Comparison of ENCODE assay signal across 1 cellular context in the genomic region with DNA sequence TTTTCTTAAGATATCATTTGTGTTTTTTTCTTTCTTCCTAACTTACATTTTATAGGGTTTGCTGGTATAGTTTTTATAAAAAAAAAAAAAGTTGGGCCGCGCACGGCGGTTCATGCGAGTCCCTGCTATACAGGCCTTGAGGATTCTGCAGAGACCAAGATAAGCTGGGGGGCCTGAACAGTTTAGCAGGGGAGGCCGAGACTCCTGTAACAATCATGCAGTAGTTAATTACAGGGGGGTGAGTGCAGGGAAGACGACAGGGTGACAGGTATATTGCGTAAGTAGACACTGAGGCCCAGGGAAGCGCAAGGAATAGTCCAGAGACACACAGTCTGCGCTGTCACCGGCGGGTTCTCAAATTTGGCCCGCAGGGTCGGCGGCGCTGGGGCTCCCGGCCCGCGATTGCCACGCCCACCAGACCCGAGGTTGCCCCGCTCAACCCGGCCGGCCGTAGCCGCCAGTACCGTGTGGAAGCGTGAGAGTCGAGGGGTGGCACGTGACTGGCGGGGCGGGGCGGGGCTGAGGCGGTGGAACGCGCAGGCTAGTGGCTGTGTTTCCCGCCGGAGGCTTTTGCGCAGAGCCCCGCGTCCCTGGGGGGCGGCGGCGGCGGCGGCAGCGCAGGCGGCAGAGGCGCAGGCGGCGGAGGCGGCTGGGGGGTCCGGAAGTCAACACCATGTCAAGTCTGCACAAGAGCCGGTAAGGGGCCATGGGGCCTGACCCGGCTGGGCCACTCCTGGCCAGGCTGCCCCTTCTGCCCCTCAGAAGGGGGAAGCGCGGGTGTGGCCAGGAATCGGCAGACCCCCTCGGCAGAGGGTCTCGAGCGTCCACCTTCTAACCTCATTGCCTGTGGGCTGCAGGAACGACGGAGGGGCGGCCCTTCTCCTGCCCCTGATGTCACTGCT.
TF ChIP-seq lines count a peak whose summit lies in the region.

A gene with protein sequence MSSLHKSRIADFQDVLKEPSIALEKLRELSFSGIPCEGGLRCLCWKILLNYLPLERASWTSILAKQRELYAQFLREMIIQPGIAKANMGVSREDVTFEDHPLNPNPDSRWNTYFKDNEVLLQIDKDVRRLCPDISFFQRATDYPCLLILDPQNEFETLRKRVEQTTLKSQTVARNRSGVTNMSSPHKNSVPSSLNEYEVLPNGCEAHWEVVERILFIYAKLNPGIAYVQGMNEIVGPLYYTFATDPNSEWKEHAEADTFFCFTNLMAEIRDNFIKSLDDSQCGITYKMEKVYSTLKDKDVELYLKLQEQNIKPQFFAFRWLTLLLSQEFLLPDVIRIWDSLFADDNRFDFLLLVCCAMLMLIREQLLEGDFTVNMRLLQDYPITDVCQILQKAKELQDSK (plus strand): TSS at position 573 of the 902 bp plus-strand sequence. CDS start 101 bp downstream, at position 674.

TF ChIP-seq in HEK293, 187 proteins besides CTCF, POLR2A, EP300 and RAD21 (continued from another document and continues in another):
- TF ChIP-seq ZNF248 (tag by site-specific recombination; IDR thresholded peaks at IDR 0.05), result no peak
- TF ChIP-seq SP3 (tag by site-specific recombination; IDR thresholded peaks at IDR 0.05), result peak; percentile 86
- no peak for TF ChIP-seq ZNF366 (tag by site-specific recombination; conservative IDR thresholded peaks at IDR 0.05)
- TF ChIP-seq ZNF24 (tag by site-specific recombination; IDR thresholded peaks at IDR 0.05), result peak; percentile 57; the same call in 1 of the 2 replicates
- peak; percentile 97 for TF ChIP-seq ZNF561 (tag by site-specific recombination; IDR thresholded peaks at IDR 0.05; ENCODE audit: borderline replicate concordance)
- TF ChIP-seq ZNF211 (tag by site-specific recombination; IDR thresholded peaks at IDR 0.05; ENCODE audit: low read depth), result no peak
- no peak; the same call in none of the 2 replicates for TF ChIP-seq ZNF501 (tag by site-specific recombination; IDR thresholded peaks at IDR 0.05)
- TF ChIP-seq RBAK (tag by site-specific recombination; IDR thresholded peaks at IDR 0.05), result no peak
- TF ChIP-seq, protein P1, sequence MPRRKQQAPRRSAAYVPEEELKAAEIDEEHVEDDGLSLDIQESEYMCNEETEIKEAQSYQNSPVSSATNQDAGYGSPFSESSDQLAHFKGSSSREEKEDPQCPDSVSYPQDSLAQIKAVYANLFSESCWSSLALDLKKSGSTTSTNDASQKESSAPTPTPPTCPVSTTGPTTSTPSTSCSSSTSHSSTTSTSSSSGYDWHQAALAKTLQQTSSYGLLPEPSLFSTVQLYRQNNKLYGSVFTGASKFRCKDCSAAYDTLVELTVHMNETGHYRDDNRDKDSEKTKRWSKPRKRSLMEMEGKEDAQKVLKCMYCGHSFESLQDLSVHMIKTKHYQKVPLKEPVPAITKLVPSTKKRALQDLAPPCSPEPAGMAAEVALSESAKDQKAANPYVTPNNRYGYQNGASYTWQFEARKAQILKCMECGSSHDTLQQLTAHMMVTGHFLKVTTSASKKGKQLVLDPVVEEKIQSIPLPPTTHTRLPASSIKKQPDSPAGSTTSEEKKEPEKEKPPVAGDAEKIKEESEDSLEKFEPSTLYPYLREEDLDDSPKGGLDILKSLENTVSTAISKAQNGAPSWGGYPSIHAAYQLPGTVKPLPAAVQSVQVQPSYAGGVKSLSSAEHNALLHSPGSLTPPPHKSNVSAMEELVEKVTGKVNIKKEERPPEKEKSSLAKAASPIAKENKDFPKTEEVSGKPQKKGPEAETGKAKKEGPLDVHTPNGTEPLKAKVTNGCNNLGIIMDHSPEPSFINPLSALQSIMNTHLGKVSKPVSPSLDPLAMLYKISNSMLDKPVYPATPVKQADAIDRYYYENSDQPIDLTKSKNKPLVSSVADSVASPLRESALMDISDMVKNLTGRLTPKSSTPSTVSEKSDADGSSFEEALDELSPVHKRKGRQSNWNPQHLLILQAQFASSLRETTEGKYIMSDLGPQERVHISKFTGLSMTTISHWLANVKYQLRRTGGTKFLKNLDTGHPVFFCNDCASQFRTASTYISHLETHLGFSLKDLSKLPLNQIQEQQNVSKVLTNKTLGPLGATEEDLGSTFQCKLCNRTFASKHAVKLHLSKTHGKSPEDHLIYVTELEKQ (tag by site-specific recombination; IDR thresholded peaks at IDR 0.05; ENCODE audit: borderline replicate concordance), result no peak
- TF ChIP-seq, protein P2, sequence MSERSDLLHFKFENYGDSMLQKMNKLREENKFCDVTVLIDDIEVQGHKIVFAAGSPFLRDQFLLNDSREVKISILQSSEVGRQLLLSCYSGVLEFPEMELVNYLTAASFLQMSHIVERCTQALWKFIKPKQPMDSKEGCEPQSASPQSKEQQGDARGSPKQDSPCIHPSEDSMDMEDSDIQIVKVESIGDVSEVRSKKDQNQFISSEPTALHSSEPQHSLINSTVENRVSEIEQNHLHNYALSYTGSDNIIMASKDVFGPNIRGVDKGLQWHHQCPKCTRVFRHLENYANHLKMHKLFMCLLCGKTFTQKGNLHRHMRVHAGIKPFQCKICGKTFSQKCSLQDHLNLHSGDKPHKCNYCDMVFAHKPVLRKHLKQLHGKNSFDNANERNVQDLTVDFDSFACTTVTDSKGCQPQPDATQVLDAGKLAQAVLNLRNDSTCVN (tag by site-specific recombination; optimal IDR thresholded peaks at IDR 0.05), result peak; percentile 80
- TF ChIP-seq, protein P3, sequence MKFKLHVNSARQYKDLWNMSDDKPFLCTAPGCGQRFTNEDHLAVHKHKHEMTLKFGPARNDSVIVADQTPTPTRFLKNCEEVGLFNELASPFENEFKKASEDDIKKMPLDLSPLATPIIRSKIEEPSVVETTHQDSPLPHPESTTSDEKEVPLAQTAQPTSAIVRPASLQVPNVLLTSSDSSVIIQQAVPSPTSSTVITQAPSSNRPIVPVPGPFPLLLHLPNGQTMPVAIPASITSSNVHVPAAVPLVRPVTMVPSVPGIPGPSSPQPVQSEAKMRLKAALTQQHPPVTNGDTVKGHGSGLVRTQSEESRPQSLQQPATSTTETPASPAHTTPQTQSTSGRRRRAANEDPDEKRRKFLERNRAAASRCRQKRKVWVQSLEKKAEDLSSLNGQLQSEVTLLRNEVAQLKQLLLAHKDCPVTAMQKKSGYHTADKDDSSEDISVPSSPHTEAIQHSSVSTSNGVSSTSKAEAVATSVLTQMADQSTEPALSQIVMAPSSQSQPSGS (tag by site-specific recombination; IDR thresholded peaks at IDR 0.05; ENCODE audit: low read depth), result no peak
- TF ChIP-seq ZBTB20 (tag by site-specific recombination; IDR thresholded peaks at IDR 0.05), result peak; percentile 79; the same call in 1 of the 2 replicates
- no peak for TF ChIP-seq FEZF1 (tag by site-specific recombination; IDR thresholded peaks at IDR 0.05)
- TF ChIP-seq ZNF670 (tag by site-specific recombination; IDR thresholded peaks at IDR 0.05; ENCODE audit: low read depth), result no peak
- TF ChIP-seq ZNF433 (tag by site-specific recombination; IDR thresholded peaks at IDR 0.05; ENCODE audit: low read depth), result no peak
- TF ChIP-seq, protein P4, sequence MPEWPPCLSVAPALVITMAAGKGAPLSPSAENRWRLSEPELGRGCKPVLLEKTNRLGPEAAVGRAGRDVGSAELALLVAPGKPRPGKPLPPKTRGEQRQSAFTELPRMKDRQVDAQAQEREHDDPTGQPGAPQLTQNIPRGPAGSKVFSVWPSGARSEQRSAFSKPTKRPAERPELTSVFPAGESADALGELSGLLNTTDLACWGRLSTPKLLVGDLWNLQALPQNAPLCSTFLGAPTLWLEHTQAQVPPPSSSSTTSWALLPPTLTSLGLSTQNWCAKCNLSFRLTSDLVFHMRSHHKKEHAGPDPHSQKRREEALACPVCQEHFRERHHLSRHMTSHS (tag by site-specific recombination; IDR thresholded peaks at IDR 0.05), result no peak
- TF ChIP-seq ZNF266 (tag by site-specific recombination; IDR thresholded peaks at IDR 0.05; ENCODE audit: low read depth), result no peak
- TF ChIP-seq, protein P5, sequence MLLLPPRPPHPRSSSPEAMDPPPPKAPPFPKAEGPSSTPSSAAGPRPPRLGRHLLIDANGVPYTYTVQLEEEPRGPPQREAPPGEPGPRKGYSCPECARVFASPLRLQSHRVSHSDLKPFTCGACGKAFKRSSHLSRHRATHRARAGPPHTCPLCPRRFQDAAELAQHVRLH (tag by site-specific recombination; IDR thresholded peaks at IDR 0.05), result no peak
- no peak; the same call in 1 of the 2 replicates for TF ChIP-seq ZNF394 (tag by site-specific recombination; IDR thresholded peaks at IDR 0.05; ENCODE audit: borderline replicate concordance)
- TF ChIP-seq SP7 (tag by site-specific recombination; IDR thresholded peaks at IDR 0.05), result peak; percentile 94
- no peak for TF ChIP-seq ZNF175 (tag by site-specific recombination; IDR thresholded peaks at IDR 0.05)
- TF ChIP-seq KLF1 (tag by site-specific recombination; IDR thresholded peaks at IDR 0.05), result peak; percentile 90
- TF ChIP-seq ZNF473 (tag by site-specific recombination; IDR thresholded peaks at IDR 0.05), result no peak
- TF ChIP-seq, protein P6, sequence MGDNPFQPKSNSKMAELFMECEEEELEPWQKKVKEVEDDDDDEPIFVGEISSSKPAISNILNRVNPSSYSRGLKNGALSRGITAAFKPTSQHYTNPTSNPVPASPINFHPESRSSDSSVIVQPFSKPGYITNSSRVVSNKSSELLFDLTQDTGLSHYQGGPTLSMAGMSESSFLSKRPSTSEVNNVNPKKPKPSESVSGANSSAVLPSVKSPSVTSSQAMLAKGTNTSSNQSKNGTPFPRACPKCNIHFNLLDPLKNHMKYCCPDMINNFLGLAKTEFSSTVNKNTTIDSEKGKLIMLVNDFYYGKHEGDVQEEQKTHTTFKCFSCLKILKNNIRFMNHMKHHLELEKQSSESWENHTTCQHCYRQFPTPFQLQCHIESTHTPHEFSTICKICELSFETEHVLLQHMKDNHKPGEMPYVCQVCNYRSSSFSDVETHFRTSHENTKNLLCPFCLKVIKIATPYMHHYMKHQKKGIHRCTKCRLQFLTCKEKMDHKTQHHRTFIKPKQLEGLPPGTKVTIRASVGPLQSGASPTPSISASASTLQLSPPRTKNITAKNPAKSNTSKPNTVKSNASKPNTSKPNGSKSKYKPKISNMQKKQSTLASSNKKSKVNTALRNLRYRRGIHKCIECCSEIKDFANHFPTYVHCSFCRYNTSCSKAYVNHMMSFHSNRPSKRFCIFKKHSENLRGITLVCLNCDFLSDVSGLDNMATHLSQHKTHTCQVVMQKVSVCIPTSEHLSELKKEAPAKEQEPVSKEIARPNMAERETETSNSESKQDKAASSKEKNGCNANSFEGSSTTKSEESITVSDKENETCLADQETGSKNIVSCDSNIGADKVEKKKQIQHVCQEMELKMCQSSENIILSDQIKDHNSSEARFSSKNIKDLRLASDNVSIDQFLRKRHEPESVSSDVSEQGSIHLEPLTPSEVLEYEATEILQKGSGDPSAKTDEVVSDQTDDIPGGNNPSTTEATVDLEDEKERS (tag by site-specific recombination; IDR thresholded peaks at IDR 0.05), result no peak
- no peak for TF ChIP-seq SCRT1 (tag by site-specific recombination; IDR thresholded peaks at IDR 0.05; ENCODE audit: borderline replicate concordance)
- no peak for TF ChIP-seq ZSCAN23 (tag by site-specific recombination; IDR thresholded peaks at IDR 0.05)
- TF ChIP-seq ZNF121 (tag by site-specific recombination; IDR thresholded peaks at IDR 0.05), result peak; percentile 78
- 0 out of 2 replicates have a peak, but pooled peaks have one; percentile 6 for TF ChIP-seq GLI2 (tag by site-specific recombination; IDR thresholded peaks at IDR 0.05; ENCODE audit: borderline replicate concordance, low read depth)
- no peak for TF ChIP-seq ZFP3 (tag by site-specific recombination; IDR thresholded peaks at IDR 0.05; ENCODE audit: low read depth)
- TF ChIP-seq ZNF624 (tag by site-specific recombination; IDR thresholded peaks at IDR 0.05), result no peak
- TF ChIP-seq ZNF391 (tag by site-specific recombination; IDR thresholded peaks at IDR 0.05; ENCODE audit: borderline replicate concordance, low read depth), result peak; percentile 65; the same call in 1 of the 2 replicates
- TF ChIP-seq ZNF184 (tag by site-specific recombination; IDR thresholded peaks at IDR 0.05), result 0 out of 2 replicates have a peak, but pooled peaks have one; percentile 63
- no peak for TF ChIP-seq ZNF214 (tag by site-specific recombination; IDR thresholded peaks at IDR 0.05; ENCODE audit: borderline replicate concordance)
- TF ChIP-seq BCL11A (tag by site-specific recombination; IDR thresholded peaks at IDR 0.05; ENCODE audit: low read depth), result no peak; the same call in 1 of the 2 replicates
- TF ChIP-seq ZNF658 (tag by site-specific recombination; IDR thresholded peaks at IDR 0.05), result no peak
- TF ChIP-seq ZNF133 (tag by site-specific recombination; IDR thresholded peaks at IDR 0.05), result no peak
- no peak for TF ChIP-seq ZFP41 (tag by site-specific recombination; IDR thresholded peaks at IDR 0.05; ENCODE audit: borderline replicate concordance)
- no peak for TF ChIP-seq ZNF114 (tag by site-specific recombination; IDR thresholded peaks at IDR 0.05)
- peak; percentile 97 for TF ChIP-seq GLIS1 (tag by site-specific recombination; IDR thresholded peaks at IDR 0.05)
- TF ChIP-seq, protein P7, sequence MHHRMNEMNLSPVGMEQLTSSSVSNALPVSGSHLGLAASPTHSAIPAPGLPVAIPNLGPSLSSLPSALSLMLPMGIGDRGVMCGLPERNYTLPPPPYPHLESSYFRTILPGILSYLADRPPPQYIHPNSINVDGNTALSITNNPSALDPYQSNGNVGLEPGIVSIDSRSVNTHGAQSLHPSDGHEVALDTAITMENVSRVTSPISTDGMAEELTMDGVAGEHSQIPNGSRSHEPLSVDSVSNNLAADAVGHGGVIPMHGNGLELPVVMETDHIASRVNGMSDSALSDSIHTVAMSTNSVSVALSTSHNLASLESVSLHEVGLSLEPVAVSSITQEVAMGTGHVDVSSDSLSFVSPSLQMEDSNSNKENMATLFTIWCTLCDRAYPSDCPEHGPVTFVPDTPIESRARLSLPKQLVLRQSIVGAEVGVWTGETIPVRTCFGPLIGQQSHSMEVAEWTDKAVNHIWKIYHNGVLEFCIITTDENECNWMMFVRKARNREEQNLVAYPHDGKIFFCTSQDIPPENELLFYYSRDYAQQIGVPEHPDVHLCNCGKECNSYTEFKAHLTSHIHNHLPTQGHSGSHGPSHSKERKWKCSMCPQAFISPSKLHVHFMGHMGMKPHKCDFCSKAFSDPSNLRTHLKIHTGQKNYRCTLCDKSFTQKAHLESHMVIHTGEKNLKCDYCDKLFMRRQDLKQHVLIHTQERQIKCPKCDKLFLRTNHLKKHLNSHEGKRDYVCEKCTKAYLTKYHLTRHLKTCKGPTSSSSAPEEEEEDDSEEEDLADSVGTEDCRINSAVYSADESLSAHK (tag by site-specific recombination; IDR thresholded peaks at IDR 0.05), result 0 out of 2 replicates have a peak, but pooled peaks have one; percentile 19
- TF ChIP-seq ZNF341 (tag by site-specific recombination; IDR thresholded peaks at IDR 0.05; ENCODE audit: low read depth), result peak; percentile 51; the same call in 1 of the 2 replicates
- TF ChIP-seq, protein P8, sequence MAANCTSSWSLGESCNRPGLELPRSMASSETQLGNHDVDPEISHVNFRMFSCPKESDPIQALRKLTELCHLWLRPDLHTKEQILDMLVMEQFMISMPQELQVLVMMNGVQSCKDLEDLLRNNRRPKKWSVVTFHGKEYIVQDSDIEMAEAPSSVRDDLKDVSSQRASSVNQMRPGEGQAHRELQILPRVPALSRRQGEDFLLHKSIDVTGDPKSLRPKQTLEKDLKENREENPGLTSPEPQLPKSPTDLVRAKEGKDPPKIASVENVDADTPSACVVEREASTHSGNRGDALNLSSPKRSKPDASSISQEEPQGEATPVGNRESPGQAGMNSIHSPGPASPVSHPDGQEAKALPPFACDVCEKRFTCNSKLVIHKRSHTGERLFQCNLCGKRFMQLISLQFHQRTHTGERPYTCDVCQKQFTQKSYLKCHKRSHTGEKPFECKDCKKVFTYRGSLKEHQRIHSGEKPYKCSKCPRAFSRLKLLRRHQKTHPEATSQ (tag by site-specific recombination; IDR thresholded peaks at IDR 0.05), result peak; percentile 94; the same call in 1 of the 2 replicates
- TF ChIP-seq KLF8 (tag by site-specific recombination; IDR thresholded peaks at IDR 0.05), result peak; percentile 99
- no peak for TF ChIP-seq MYNN (tag by site-specific recombination; IDR thresholded peaks at IDR 0.05; ENCODE audit: borderline replicate concordance)
- peak; percentile 81 for TF ChIP-seq ZFP69B (tag by site-specific recombination; IDR thresholded peaks at IDR 0.05)
